Comparison of ENCODE assay signal across 2 cellular contexts in genomic region chr14:75123991-75124390, GRCh38.
A peak's percentile ranks its signal among the peaks of the same experiment; 100 is the strongest.
TF ChIP-seq lines count a peak whose summit lies in the region.

No MANE protein-coding gene starts in this region.

TF ChIP-seq in K562, 482 proteins besides CTCF, POLR2A, EP300 and RAD21 (continues in another document):
- no peak for TF ChIP-seq CC2D1A (IDR thresholded peaks at IDR 0.05)
- no peak for TF ChIP-seq HNRNPK (IDR thresholded peaks at IDR 0.05; ENCODE audit: low read depth, low read length, poor library complexity, severe bottlenecking)
- TF ChIP-seq MGA (IDR thresholded peaks at IDR 0.05): no peak
- TF ChIP-seq ZNF277 (CRISPR knock-in tag; IDR thresholded peaks at IDR 0.05; ENCODE audit: borderline replicate concordance): no peak
- no peak for TF ChIP-seq ZZZ3 (IDR thresholded peaks at IDR 0.05)
- TF ChIP-seq RCOR1 (IDR thresholded peaks at IDR 0.05; ENCODE audit: borderline replicate concordance in 1 of 2, low read depth in 2 of 2, low read length in 2 of 2): 0 out of 4 replicates have a peak, but pooled peaks of 1 of the 2 experiments have one; percentile 20
- TF ChIP-seq NFRKB (IDR thresholded peaks at IDR 0.05; ENCODE audit: low read depth): no peak
- no peak for TF ChIP-seq BDP1 (IDR thresholded peaks at IDR 0.05; ENCODE audit: insufficient read depth, insufficient read length)

TF ChIP-seq in WTC11, 78 proteins besides CTCF, POLR2A, EP300 and RAD21:
- TF ChIP-seq NR2C2 (CRISPR knock-in tag; IDR thresholded peaks at IDR 0.05): no peak
- TF ChIP-seq OVOL2 (CRISPR knock-in tag; IDR thresholded peaks at IDR 0.05; ENCODE audit: borderline replicate concordance): no peak
- no peak for TF ChIP-seq SMAD4 (CRISPR knock-in tag; IDR thresholded peaks at IDR 0.05)
- no peak for TF ChIP-seq CDX4 (CRISPR knock-in tag; IDR thresholded peaks at IDR 0.05; ENCODE audit: borderline replicate concordance)
- TF ChIP-seq FOXK1 (CRISPR knock-in tag; IDR thresholded peaks at IDR 0.05): no peak
- no peak for TF ChIP-seq E2F1 (CRISPR knock-in tag; IDR thresholded peaks at IDR 0.05)
- no peak for TF ChIP-seq ZNF671 (CRISPR knock-in tag; IDR thresholded peaks at IDR 0.05)
- TF ChIP-seq GRHL2 (CRISPR knock-in tag; IDR thresholded peaks at IDR 0.05; ENCODE audit: insufficient replicate concordance, severe bottlenecking): no peak
- TF ChIP-seq MLX (CRISPR knock-in tag; IDR thresholded peaks at IDR 0.05): no peak
- no peak for TF ChIP-seq ZNF416 (CRISPR knock-in tag; IDR thresholded peaks at IDR 0.05)
- no peak for TF ChIP-seq NR3C1 (CRISPR knock-in tag; conservative IDR thresholded peaks at IDR 0.05; ENCODE audit: low read depth)
- no peak for TF ChIP-seq ZMAT4 (CRISPR knock-in tag; IDR thresholded peaks at IDR 0.05)
- no peak for TF ChIP-seq SOX15 (CRISPR knock-in tag; IDR thresholded peaks at IDR 0.05)
- TF ChIP-seq STAT6 (CRISPR knock-in tag; conservative IDR thresholded peaks at IDR 0.05; ENCODE audit: low read depth): no peak
- TF ChIP-seq ATF3 (CRISPR knock-in tag; conservative IDR thresholded peaks at IDR 0.05): no peak
TF ChIP-seq in WTC11: peak in this region for 0.
